13 cellular contexts compared by ENCODE assay signal in the genomic region with DNA sequence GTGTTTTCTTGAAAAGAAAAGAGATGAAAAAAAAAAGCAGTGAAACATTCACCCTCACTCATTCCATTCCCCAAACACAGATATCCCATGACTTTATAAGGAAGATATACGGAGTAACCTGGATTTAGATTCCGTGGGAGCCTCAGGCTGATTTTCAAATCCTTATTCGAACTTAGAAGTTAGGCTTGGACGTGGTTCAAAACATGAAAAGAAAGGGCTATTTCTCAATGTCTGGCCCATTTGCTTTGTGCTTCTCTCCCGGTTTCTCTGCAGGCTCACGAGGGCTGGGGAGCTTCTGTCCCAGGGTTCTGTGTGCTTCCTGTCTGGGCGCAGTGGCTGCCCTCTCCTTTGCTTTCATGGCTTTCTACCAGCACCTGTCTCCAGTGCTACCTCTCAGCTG. TPM values are rescaled to one million over a fixed set of nuclear protein-coding genes. Genes with fewer than 3 reads are reported as not detected.
DNase-seq lines count a peak whose midpoint lies in the region; ATAC-seq, FAIRE-seq and TF ChIP-seq lines count a peak whose summit lies in the region.
"Had no signal": no experiment of that assay in that cellular context is flagged by ENCODE, and none has a peak within 500 bp of the region (broad histone marks: within the 10 kb centered on the region; RNA-seq: fewer than 3 reads in every experiment).

No MANE protein-coding gene starts in this region.

- DNase-seq in ascending aorta (ENCODE audit: low spot score in 2 of 2), result no peak
- DNase-seq in Right ventricle myocardium superior, result no peak
- peak in 3 of 5 donors; percentile 39 to 46 (median 44) for DNase-seq in ovary
- DNase-seq in activated T-cell treated with anti-CD3 and anti-CD28 coated beads, Interleukin-2, amount 50 U/mL, for 4 hours, result no peak
- no peak for DNase-seq in NCI-H748 (lab: John Stamatoyannopoulos, UW; ENCODE audit: unreplicated experiment)
- DNase-seq in ureter (ENCODE audit: low spot score), result no peak
- no peak for DNase-seq in NCI-H1930 (lab: John Stamatoyannopoulos, UW)
- DNase-seq: ACHN; GF-D8; NCI-H2029; PC-9; stimulated activated naive CD8-positive, alpha-beta T cell treated with anti-CD3 and anti-CD28 coated beads, Interleukin-15, Interleukin-2, amounts not matched to agents 100 U/mL and 50 U/mL, for 24 hours had no signal

- H3K27ac ChIP-seq in ascending aorta (peak overlapping the region; percentile 67 to 83), ovary (peak overlapping the region in 1 of 2 donors; percentile 57)
- H3K27ac ChIP-seq: PC-9 had no signal

- TF ChIP-seq CTCF in ascending aorta (IDR thresholded peaks at IDR 0.05) (no peak), ovary (IDR thresholded peaks at IDR 0.05) (no peak)

- H3K4me3 ChIP-seq in ascending aorta (peak overlapping the region in 1 of 2 donors; percentile 17), ovary (no peak overlapping the region)
- H3K4me3 ChIP-seq: PC-9 had no signal

- peaks cover 14% of the 10 kb centered on the region for H3K27me3 Mint-ChIP-seq in activated T-cell treated with anti-CD3 and anti-CD28 coated beads, Interleukin-2, amount 50 U/mL, for 4 hours (ENCODE audit: low read depth)

- no peaks in the 10 kb centered on the region for H3K4me1 Mint-ChIP-seq in activated T-cell treated with anti-CD3 and anti-CD28 coated beads, Interleukin-2, amount 50 U/mL, for 4 hours (ENCODE audit: low read depth)

- intact Hi-C loops in ascending aorta (cut with DNase I) (loop anchor here (2.0 kb wide), 2 partner anchors 29 to 31 kb away; no protein-coding TSS in a partner anchor), Right ventricle myocardium superior (cut with DNase I) (no loop called here), ovary (cut with DNase I) (no loop called here)

- no peak for TF ChIP-seq POLR2A in ovary (IDR thresholded peaks at IDR 0.05)

- no peaks in the 10 kb centered on the region for H3K36me3 ChIP-seq in ascending aorta
- no peaks in the 10 kb centered on the region for H3K36me3 ChIP-seq in ovary

- H3K4me1 ChIP-seq in ascending aorta (peaks cover 7 to 25% of the 10 kb centered on the region in 2 donors), ovary (ENCODE audit: insufficient read depth) (peaks cover 10% of the 10 kb centered on the region)

- no peak overlapping the region for H3K4me3 Mint-ChIP-seq in activated T-cell treated with anti-CD3 and anti-CD28 coated beads, Interleukin-2, amount 50 U/mL, for 4 hours

- peak; percentile 42 for ATAC-seq in Right ventricle myocardium superior (ENCODE audit: poor library complexity)
- ATAC-seq in activated T-cell treated with anti-CD3 and anti-CD28 coated beads, Interleukin-2, amount 50 U/mL, for 4 hours, result no peak
- ATAC-seq: stimulated activated naive CD8-positive, alpha-beta T cell treated with anti-CD3 and anti-CD28 coated beads, Interleukin-15, Interleukin-2, amounts not matched to agents 100 U/mL and 50 U/mL, for 24 hours had no signal

- peak; percentile 98 for FAIRE-seq in A204.1 (lab: Jason Lieb, UNC)

- no peak for TF ChIP-seq EP300 in ovary (IDR thresholded peaks at IDR 0.05)

- H3K27me3 ChIP-seq in ascending aorta, result no peaks in the 10 kb centered on the region
- H3K27me3 ChIP-seq in ovary, result no peaks in the 10 kb centered on the region

- H3K9me3 Mint-ChIP-seq in activated T-cell treated with anti-CD3 and anti-CD28 coated beads, Interleukin-2, amount 50 U/mL, for 4 hours, result no peaks in the 10 kb centered on the region

- WGBS in ovary, 3 donors, result 1 to 5% (median 2%) methylated on average over 7 of the region's 7 CpGs

- H3K9me3 ChIP-seq in ascending aorta, result no peaks in the 10 kb centered on the region
- no peaks in the 10 kb centered on the region for H3K9me3 ChIP-seq in ovary

- H3K36me3 Mint-ChIP-seq in activated T-cell treated with anti-CD3 and anti-CD28 coated beads, Interleukin-2, amount 50 U/mL, for 4 hours (ENCODE audit: insufficient read depth), result no peaks in the 10 kb centered on the region

RNA-seq across cellular contexts. Expression of a gene that starts 33.9 kb away (rescaled TPM):
- 76.1 TPM for total RNA-seq in ascending aorta
- total RNA-seq in Right ventricle myocardium superior, result 44.6 TPM
- total RNA-seq in ovary, result 10 to 100 TPM in 6 of 7 donors, 1 to 10 TPM in 1; 6.7 to 30.2 (median 22.9) TPM
- 10 to 100 TPM; 14.2 to 18.6 TPM for polyA plus RNA-seq in ovary
- total RNA-seq in activated T-cell treated with anti-CD3 and anti-CD28 coated beads, Interleukin-2, amount 50 U/mL, for 4 hours, result under 1 TPM; 0.41 to 0.63 (median 0.58) TPM
- 36.9 TPM for total RNA-seq in ureter

Comparison
In these comparisons a context has a peak if more than half of its experiments do, and no peak if none do; other contexts are left out.
1. DNase-seq: peak in ovary (3 of 5); none in ascending aorta (0 of 2), Right ventricle myocardium superior (single experiment), activated T-cell treated with anti-CD3 and anti-CD28 coated beads, Interleukin-2, amount 50 U/mL, for 4 hours (single experiment), NCI-H748 (single experiment), ureter (single experiment) and NCI-H1930 (0 of 2).
2. RNA of a gene that starts 33.9 kb away (total RNA-seq): 76.1 TPM in ascending aorta (single experiment), 44.6 TPM in Right ventricle myocardium superior (single experiment), 36.9 TPM in ureter (single experiment) and 6.7 to 30.2 TPM in ovary; 0.41 to 0.63 TPM in activated T-cell treated with anti-CD3 and anti-CD28 coated beads, Interleukin-2, amount 50 U/mL, for 4 hours; every median in the first group is over 4 times any median in the second.